ENCODE assay signal across 12 cellular contexts in genomic region chr16:71803305-71803690, GRCh38.
"Had no signal": no experiment of that assay in that cellular context is flagged by ENCODE, and none has a peak within 500 bp of the region (broad histone marks: within the 10 kb centered on the region; RNA-seq: fewer than 3 reads in every experiment).

No MANE protein-coding gene starts in this region.

- H3K27ac Mint-ChIP-seq: activated B cell treated with CpG ODN at 0.5 μM for 24 hours; activated CD4-positive, alpha-beta T cell treated with anti-CD3 and anti-CD28 coated beads, Interleukin-2, amount 10 ng/mL, durations not matched to agents 24 days and 14 days had no signal

- ATAC-seq: left colon, lower lobe of right lung had no signal

- H3K9me3 Mint-ChIP-seq: activated B cell treated with CpG ODN at 0.5 μM for 24 hours; activated CD4-positive, alpha-beta T cell treated with anti-CD3 and anti-CD28 coated beads, Interleukin-2, amount 10 ng/mL, durations not matched to agents 24 days and 14 days; neural crest cell had no signal

- H3K27me3 Mint-ChIP-seq: activated B cell treated with CpG ODN at 0.5 μM for 24 hours; activated CD4-positive, alpha-beta T cell treated with anti-CD3 and anti-CD28 coated beads, Interleukin-2, amount 10 ng/mL, durations not matched to agents 24 days and 14 days had no signal

- FAIRE-seq: TTC549 had no signal

- H3K4me3 Mint-ChIP-seq: activated B cell treated with CpG ODN at 0.5 μM for 24 hours; activated CD4-positive, alpha-beta T cell treated with anti-CD3 and anti-CD28 coated beads, Interleukin-2, amount 10 ng/mL, durations not matched to agents 24 days and 14 days; neural crest cell had no signal

- DNase-seq: activated B cell treated with CpG ODN at 0.5 μM for 24 hours; activated CD4-positive, alpha-beta T cell treated with anti-CD3 and anti-CD28 coated beads, Interleukin-2, amount 10 ng/mL, durations not matched to agents 24 days and 14 days; dorsolateral prefrontal cortex; left colon; lower lobe of right lung; midbrain; stimulated activated CD4-positive, alpha-beta T cell treated with anti-CD3 and anti-CD28 coated beads, Interleukin-1b, Interleukin-23, amount 100 ng/mL, for 48 hours; SW 1271 had no signal

- H3K27me3 ChIP-seq: dorsolateral prefrontal cortex, thyroid gland, vagina had no signal

- H3K36me3 ChIP-seq: thyroid gland had no signal

- H3K4me3 ChIP-seq: dorsolateral prefrontal cortex, lower lobe of right lung, thyroid gland, vagina had no signal

- H3K9me3 ChIP-seq: lower lobe of right lung, thyroid gland, vagina had no signal

- H3K27ac ChIP-seq: dorsolateral prefrontal cortex, lower lobe of right lung, vagina had no signal
